ENCODE assay signal across 8 cellular contexts in the genomic region with DNA sequence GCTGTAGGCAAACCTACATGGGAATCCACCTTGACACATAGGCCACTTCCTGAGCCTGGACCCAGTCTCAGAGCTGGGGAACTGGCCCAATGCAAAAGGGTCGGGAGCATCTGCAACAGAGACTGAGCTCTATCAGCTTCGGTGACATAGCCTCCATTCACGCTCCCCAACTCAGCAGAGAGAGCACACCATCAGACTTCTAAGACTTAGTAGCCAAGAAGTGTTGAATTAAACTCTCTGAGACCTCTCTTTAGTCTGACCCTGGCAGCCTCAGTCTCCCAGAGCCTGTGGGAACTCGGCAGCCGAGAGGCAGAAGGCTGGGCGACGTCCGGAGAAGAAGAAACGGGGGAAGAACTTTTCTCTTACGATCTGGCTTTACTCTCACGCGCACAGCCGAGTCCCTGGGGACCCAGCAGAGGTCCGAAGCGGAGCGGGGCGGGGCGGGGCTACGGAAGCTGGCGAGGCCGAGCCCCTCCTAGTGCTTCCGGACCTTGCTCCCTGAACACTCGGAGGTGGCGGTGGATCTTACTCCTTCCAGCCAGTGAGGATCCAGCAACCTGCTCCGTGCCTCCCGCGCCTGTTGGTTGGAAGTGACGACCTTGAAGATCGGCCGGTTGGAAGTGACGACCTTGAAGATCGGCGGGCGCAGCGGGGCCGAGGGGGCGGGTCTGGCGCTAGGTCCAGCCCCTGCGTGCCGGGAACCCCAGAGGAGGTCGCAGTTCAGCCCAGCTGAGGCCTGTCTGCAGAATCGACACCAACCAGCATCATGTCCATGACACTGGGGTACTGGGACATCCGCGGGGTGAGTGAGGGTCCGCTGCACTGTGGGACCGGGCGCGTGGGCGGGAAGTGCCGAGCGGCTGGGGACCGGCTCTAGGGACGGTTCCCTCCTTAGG. TPM values are rescaled to one million over a fixed set of nuclear protein-coding genes. Genes with fewer than 3 reads are reported as not detected.
DNase-seq lines count a peak whose midpoint lies in the region; ATAC-seq and TF ChIP-seq lines count a peak whose summit lies in the region.

Gene GSTM4, plus strand, starts transcription at position 476 of the 896 bp plus-strand sequence. Its CDS starts 291 bp downstream, at position 767.

- DNase-seq in AG08396 (ENCODE audit: low spot score): peak; percentile 84
- peak; percentile 64 for DNase-seq in NCI-H748 (lab: John Stamatoyannopoulos, UW; ENCODE audit: unreplicated experiment)
- DNase-seq in activated CD4-positive, alpha-beta memory T cell treated with anti-CD3 and anti-CD28 coated beads, Interleukin-2, amount 10 ng/mL, durations not matched to agents 7 days and 5 days: peak; percentile 71
- peak; percentile 76 for DNase-seq in lung (ENCODE audit: low spot score)
- peak; percentile 40 to 77 (median 40) for DNase-seq in stimulated activated CD4-positive, alpha-beta T cell treated with anti-CD3 and anti-CD28 coated beads, TNF-alpha, amount 100 ng/mL, for 24 hours (ENCODE audit: low read depth in 3 of 3)

- POLR2A ChIA-PET in activated CD4-positive, alpha-beta memory T cell treated with anti-CD3 and anti-CD28 coated beads, Interleukin-2, amount 10 ng/mL, durations not matched to agents 7 days and 5 days (lab: Charles Lee): interaction anchor here (0.6 to 2.4 kb wide), 4 partner anchors 13 to 379 kb away, joined by 4 to 5 read pairs (median 4); partner anchors contain the start of gene AHCYL1

- no peaks in the 10 kb centered on the region for H3K36me3 Mint-ChIP-seq in activated CD4-positive, alpha-beta memory T cell treated with anti-CD3 and anti-CD28 coated beads, Interleukin-2, amount 10 ng/mL, durations not matched to agents 7 days and 5 days (ENCODE audit: low read depth)

- H3K4me1 Mint-ChIP-seq in activated CD4-positive, alpha-beta memory T cell treated with anti-CD3 and anti-CD28 coated beads, Interleukin-2, amount 10 ng/mL, durations not matched to agents 7 days and 5 days: peaks cover 21% of the 10 kb centered on the region

- H3K36me3 ChIP-seq in ectodermal cell (ENCODE audit: control insufficient read depth, insufficient read depth, low read length) (no peaks in the 10 kb centered on the region), lung (ENCODE audit: control insufficient read depth in 2 of 2, insufficient read depth in 2 of 2, low read length in 2 of 2) (peaks cover 0 to 3% of the 10 kb centered on the region in 2 donors)

- H3K27me3 ChIP-seq in ectodermal cell (ENCODE audit: control insufficient read depth, insufficient read depth, low read length, poor library complexity, severe bottlenecking) (peaks cover 32% of the 10 kb centered on the region), lung (ENCODE audit: control insufficient read depth, insufficient read depth) (no peaks in the 10 kb centered on the region)

- peak within 1 kb of the TSS; percentile 77 for H3K4me3 Mint-ChIP-seq in activated CD4-positive, alpha-beta memory T cell treated with anti-CD3 and anti-CD28 coated beads, Interleukin-2, amount 10 ng/mL, durations not matched to agents 7 days and 5 days

- H3K4me1 ChIP-seq in ectodermal cell (ENCODE audit: control insufficient read depth, insufficient read depth, low read length) (peaks cover 10% of the 10 kb centered on the region), lung (ENCODE audit: control insufficient read depth in 2 of 2, insufficient read depth in 2 of 2, low read length in 2 of 2) (peaks cover 0 to 4% of the 10 kb centered on the region in 2 donors)

- H3K9me3 ChIP-seq in ectodermal cell (ENCODE audit: control insufficient read depth, low read length) (no peaks in the 10 kb centered on the region), lung (ENCODE audit: control insufficient read depth in 2 of 2, insufficient read depth in 1 of 2, low read length in 1 of 2) (no peaks in the 10 kb centered on the region)

- H3K27ac ChIP-seq in ectodermal cell (ENCODE audit: insufficient read depth, low read depth, low read length, poor library complexity, severe bottlenecking): no peak within 1 kb of the TSS
- peak within 1 kb of the TSS; percentile 75 to 83 for H3K27ac ChIP-seq in lung (ENCODE audit: low read depth in 1 of 2, low read length in 1 of 2)

- no peak for TF ChIP-seq CTCF in lung (IDR thresholded peaks at IDR 0.05; ENCODE audit: control extremely low read depth, extremely low read depth)

- 2% methylated on average over 53 of the region's 53 CpGs for WGBS in ectodermal cell, 2 experiments
- 0 to 2% methylated on average over 53 of the region's 53 CpGs for WGBS in lung, 2 donors

- ATAC-seq in GM18867 (IDR thresholded peaks at IDR 0.05; ENCODE audit: unreplicated experiment) (peak; percentile 91), HG03095 (IDR thresholded peaks at IDR 0.05; ENCODE audit: unreplicated experiment) (peak; percentile 86), lung (ENCODE audit: insufficient read depth, low FRiP score) (peak; percentile 92)

- H3K27me3 Mint-ChIP-seq in activated CD4-positive, alpha-beta memory T cell treated with anti-CD3 and anti-CD28 coated beads, Interleukin-2, amount 10 ng/mL, durations not matched to agents 7 days and 5 days: peaks cover 35% of the 10 kb centered on the region

- H3K4me3 ChIP-seq in ectodermal cell (ENCODE audit: insufficient read depth, low read depth, low read length) (peak within 1 kb of the TSS; percentile 85), lung (peak within 1 kb of the TSS; percentile 62)

- H3K9me3 Mint-ChIP-seq in activated CD4-positive, alpha-beta memory T cell treated with anti-CD3 and anti-CD28 coated beads, Interleukin-2, amount 10 ng/mL, durations not matched to agents 7 days and 5 days: no peaks in the 10 kb centered on the region

- CTCF ChIA-PET in activated CD4-positive, alpha-beta memory T cell treated with anti-CD3 and anti-CD28 coated beads, Interleukin-2, amount 10 ng/mL, durations not matched to agents 7 days and 5 days (lab: Charles Lee): interaction anchor here (0.8 to 1.9 kb wide), 6 partner anchors 10 to 328 kb away, joined by 3 to 24 read pairs (median 4); partner anchors contain the start of gene AHCYL1

- peak within 1 kb of the TSS; percentile 60 for H3K27ac Mint-ChIP-seq in activated CD4-positive, alpha-beta memory T cell treated with anti-CD3 and anti-CD28 coated beads, Interleukin-2, amount 10 ng/mL, durations not matched to agents 7 days and 5 days

RNA-seq across cellular contexts. Expression of gene GSTM4, which starts in this region (rescaled TPM):
- total RNA-seq in activated CD4-positive, alpha-beta memory T cell treated with anti-CD3 and anti-CD28 coated beads, Interleukin-2, amount 10 ng/mL, durations not matched to agents 7 days and 5 days: 10 to 100 TPM; 10.4 to 14.3 TPM
- polyA plus RNA-seq in ectodermal cell (2013, experiment 1 of 4): 10.4 TPM
- polyA plus RNA-seq in ectodermal cell (2013, experiment 2 of 4): 10.8 TPM
- polyA plus RNA-seq in ectodermal cell (2013, experiment 3 of 4): 11.5 TPM
- 13.2 TPM for polyA plus RNA-seq in ectodermal cell (2013, experiment 4 of 4)
- 10 to 100 TPM; 18.6 to 19.7 TPM for total RNA-seq in lung
- polyA plus RNA-seq in lung: 10 to 100 TPM in 1 of 2 donors, 1 to 10 TPM in 1; 8.8 to 17.1 TPM
